Comparison of ENCODE assay signal across 8 cellular contexts in genomic region chr19:13060964-13061927, GRCh38. TPM values are rescaled to one million over a fixed set of nuclear protein-coding genes. Genes with fewer than 3 reads are reported as not detected.
DNase-seq lines count a peak whose midpoint lies in the region; ATAC-seq lines count a peak whose summit lies in the region.

No MANE protein-coding gene starts in this region.

- ATAC-seq in HG03108 (IDR thresholded peaks at IDR 0.05; ENCODE audit: unreplicated experiment) (peak; percentile 61), left lobe of liver (peak; percentile 94), HG03135 (IDR thresholded peaks at IDR 0.05; ENCODE audit: unreplicated experiment) (no peak)

- DNase-seq in DMS 273 treated with DMSO at 0.1 percent for 48 hours (lab: John Stamatoyannopoulos, UW) (peak; percentile 17), NCI-H526 treated with DMSO at 0.1 percent for 48 hours (lab: John Stamatoyannopoulos, UW) (peak; percentile 34), dermis blood vessel endothelial cell (peak; percentile 88), left lobe of liver (ENCODE audit: low spot score) (peak; percentile 80)
- DNase-seq in activated CD4-positive, alpha-beta T cell treated with anti-CD3 and anti-CD28 coated beads, Interleukin-2, amount 50 U/mL, for 4 hours: peak; percentile 69 to 73
- DNase-seq in stimulated activated CD4-positive, alpha-beta T cell treated with anti-CD3 and anti-CD28 coated beads, Interleukin-1b, Interleukin-23, amount 100 ng/mL, for 48 hours: peak; percentile 72

RNA-seq across cellular contexts. Expression of gene LYL1, which starts 41.4 kb away (rescaled TPM):
- total RNA-seq in dermis blood vessel endothelial cell (51.8 and 55.0 TPM in 2 replicates), left lobe of liver (1.5 TPM)

RNA-seq across cellular contexts. Expression of gene TRMT1, which starts 55.3 kb away (rescaled TPM):
- total RNA-seq in dermis blood vessel endothelial cell (44.7 and 47.0 TPM in 2 replicates), left lobe of liver (15.8 TPM)

RNA-seq across cellular contexts. Expression of gene NACC1, which starts 56.8 kb away (rescaled TPM):
- total RNA-seq in dermis blood vessel endothelial cell (35.9 and 136 TPM in 2 replicates), left lobe of liver (26.7 TPM)

Comparison
In these comparisons a context has a peak if more than half of its experiments do, and no peak if none do; other contexts are left out.
1. DNase-seq: peak in every context shown above with its lines; median percentile 88 in dermis blood vessel endothelial cell; 80 in left lobe of liver; 72 in stimulated activated CD4-positive, alpha-beta T cell treated with anti-CD3 and anti-CD28 coated beads, Interleukin-1b, Interleukin-23, amount 100 ng/mL, for 48 hours; 71 in activated CD4-positive, alpha-beta T cell treated with anti-CD3 and anti-CD28 coated beads, Interleukin-2, amount 50 U/mL, for 4 hours; 34 in NCI-H526 treated with DMSO at 0.1 percent for 48 hours; 17 in DMS 273 treated with DMSO at 0.1 percent for 48 hours.
2. RNA of gene LYL1, which starts 41.4 kb away (total RNA-seq): 51.8 to 55.0 TPM in dermis blood vessel endothelial cell; 1.5 TPM in left lobe of liver (single experiment); every median in the first group is over 10 times any median in the second.